ENCODE assay signal across 29 cellular contexts in the genomic region with DNA sequence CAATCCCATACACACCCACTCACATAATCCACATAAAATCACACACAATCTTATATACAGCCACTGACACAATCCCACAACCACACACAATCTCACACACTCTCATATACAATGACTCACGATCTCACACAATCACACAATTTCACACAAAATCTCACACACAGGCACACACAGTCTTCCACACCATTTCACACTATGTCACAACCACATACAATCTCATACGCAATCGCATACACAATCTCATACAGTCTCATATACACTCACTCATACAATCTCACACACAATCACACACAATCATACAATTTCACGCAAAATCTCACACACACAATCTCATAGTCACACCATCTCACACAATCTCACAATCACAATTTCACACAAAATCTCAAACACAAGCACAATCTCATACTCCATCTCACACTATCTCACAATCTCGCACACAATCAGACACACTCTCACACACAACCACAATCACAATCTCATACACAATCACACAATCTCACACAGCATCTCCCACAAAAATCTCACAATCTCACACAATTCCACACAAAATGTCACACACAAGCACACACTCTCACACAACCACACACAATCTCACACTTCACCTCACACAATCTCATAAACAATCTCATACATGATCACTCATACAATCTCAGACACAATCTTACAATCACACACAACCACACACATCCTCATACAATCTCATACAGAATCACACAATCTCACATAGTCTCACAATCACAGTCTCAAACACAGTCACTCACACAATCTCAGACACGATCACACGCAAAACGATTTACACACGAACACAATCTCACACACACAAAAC. TPM values are rescaled to one million over a fixed set of nuclear protein-coding genes. Genes with fewer than 3 reads are reported as not detected.
DNase-seq lines count a peak whose midpoint lies in the region; ATAC-seq, FAIRE-seq and TF ChIP-seq lines count a peak whose summit lies in the region.
"Had no signal": no experiment of that assay in that cellular context is flagged by ENCODE, and none has a peak within 500 bp of the region (broad histone marks: within the 10 kb centered on the region; RNA-seq: fewer than 3 reads in every experiment).

No MANE protein-coding gene starts in this region.

- H3K4me3 ChIP-seq in PC-9 (no peak overlapping the region), small intestine (ENCODE audit: low read depth in 1 of 2, low read length in 2 of 2) (no peak overlapping the region), testis (no peak overlapping the region)
- H3K4me3 ChIP-seq: esophagus muscularis mucosa, heart left ventricle, SJSA1, upper lobe of left lung had no signal

- no peak for ATAC-seq in GM18511 (IDR thresholded peaks at IDR 0.05; ENCODE audit: unreplicated experiment)
- ATAC-seq: heart left ventricle, natural killer cell, sciatic nerve had no signal

- no peaks in the 10 kb centered on the region; the same call in 1 of the 2 replicates for H3F3A ChIP-seq in PC-9 (ENCODE audit: insufficient read depth, low read depth)

- H3K27ac ChIP-seq in PC-9 (no peak overlapping the region), epithelial cell of prostate (peak overlapping the region; percentile 78), small intestine (ENCODE audit: low read depth in 1 of 2, low read length in 1 of 2) (peak overlapping the region; percentile 80 to 82), testis (no peak overlapping the region)
- H3K27ac ChIP-seq: esophagus muscularis mucosa, SJSA1, WERI-Rb-1 had no signal

- no peak for TF ChIP-seq POLR2A in GM12891 (IDR thresholded peaks at IDR 0.05; ENCODE audit: low read depth, low read length)
- TF ChIP-seq POLR2A in testis (IDR thresholded peaks at IDR 0.05): no peak

- no TSS peak for BruUV-seq in PC-9 (replicated peaks; lab: Mats Ljungman, UMichigan)

- no peaks in the 10 kb centered on the region for H4K20me1 ChIP-seq in PC-9 (ENCODE audit: insufficient read depth)

- no peaks in the 10 kb centered on the region for H3K36me3 ChIP-seq in PC-9 (ENCODE audit: low read depth)
- no peaks in the 10 kb centered on the region for H3K36me3 ChIP-seq in small intestine (ENCODE audit: control insufficient read depth in 2 of 2, insufficient read depth in 2 of 2, low read length in 2 of 2)
- no peaks in the 10 kb centered on the region for H3K36me3 ChIP-seq in testis (ENCODE audit: low read depth, missing control alignments)
- H3K36me3 ChIP-seq: esophagus muscularis mucosa, heart left ventricle, SJSA1, upper lobe of left lung, WERI-Rb-1 had no signal

- CTCF ChIA-PET in PC-9 (lab: Charles Lee): no interaction called here

- H3K27me3 ChIP-seq in PC-9 (ENCODE audit: insufficient read depth, low read depth) (no peaks in the 10 kb centered on the region), small intestine (ENCODE audit: control insufficient read depth in 2 of 2, insufficient read depth in 2 of 2, low read length in 2 of 2) (no peaks in the 10 kb centered on the region), testis (no peaks in the 10 kb centered on the region)
- H3K27me3 ChIP-seq: heart left ventricle, upper lobe of left lung had no signal

- H3K9me2 ChIP-seq in PC-9 (ENCODE audit: insufficient read depth): no peaks in the 10 kb centered on the region

- no peaks in the 10 kb centered on the region for H3K79me2 ChIP-seq in PC-9 (ENCODE audit: low read depth)

- DNase-seq in GM12891 (ENCODE audit: insufficient read length, low spot score) (no peak), PC-9 (no peak), epithelial cell of prostate (ENCODE audit: low read depth, low spot score) (no peak), small intestine (no peak), mucosa of gallbladder (ENCODE audit: low spot score) (no peak), testis (no peak), HK-2 (ENCODE audit: unreplicated experiment) (no peak)
- DNase-seq: activated CD4-positive, alpha-beta T cell treated with anti-CD3 and anti-CD28 coated beads for 4 hours; activated effector memory CD4-positive, alpha-beta T cell treated with anti-CD3 and anti-CD28 coated beads, Interleukin-2, amount 50 U/mL, for 16 hours; activated naive CD8-positive, alpha-beta T cell treated with anti-CD3 and anti-CD28 coated beads for 36 hours; AML-193; anterior cingulate cortex; CD4-positive, alpha-beta T cell; endodermal cell; foreskin melanocyte; H9; heart left ventricle; natural killer cell; NCI-H1694 treated with DMSO at 0.1 percent for 48 hours; nucleus accumbens; stimulated activated CD4-positive, alpha-beta T cell treated with anti-CD3 and anti-CD28 coated beads, Interleukin-4, amount 100 ng/mL, for 24 hours; T1000; upper lobe of left lung; WERI-Rb-1 had no signal

- peak overlapping the region; percentile 79; the same call in 1 of the 2 replicates for H3K4me2 ChIP-seq in PC-9

- no peak overlapping the region for H2AFZ ChIP-seq in PC-9

- FAIRE-seq in GM12891 (lab: Jason Lieb, UNC) (peak; percentile 72), small intestine (lab: Jason Lieb, UNC) (no peak)
- FAIRE-seq: D721Med had no signal

- TF ChIP-seq CTCF in PC-9 (conservative IDR thresholded peaks at IDR 0.05) (no peak), testis (IDR thresholded peaks at IDR 0.05) (no peak)

- 65 to 82% (median 69%) methylated on average over 9 of the region's 9 CpGs for WGBS in small intestine, 3 donors
- 93 to 96% methylated on average over 9 of the region's 9 CpGs for WGBS in testis, 2 donors

- no peaks in the 10 kb centered on the region for H3K9me3 ChIP-seq in PC-9 (ENCODE audit: insufficient read depth, low read depth)
- H3K9me3 ChIP-seq in small intestine (ENCODE audit: control insufficient read depth, low read depth): no peaks in the 10 kb centered on the region
- H3K9me3 ChIP-seq in testis: no peaks in the 10 kb centered on the region
- H3K9me3 ChIP-seq: esophagus muscularis mucosa, heart left ventricle, SJSA1, upper lobe of left lung had no signal

- intact Hi-C loops in PC-9 (cut with micrococcal nuclease; ENCODE audit: unreplicated experiment): loop anchor here (5.0 kb wide), 1 partner anchor 46 kb away; no protein-coding TSS in a partner anchor
- intact Hi-C loops in testis (cut with DNase I; ENCODE audit: low total_unique reads): no loop called here

- H3K4me1 ChIP-seq in PC-9 (replicated peaks; ENCODE audit: insufficient read depth): peaks cover 28% of the 10 kb centered on the region
- peaks cover 0 to 6% of the 10 kb centered on the region in 2 donors for H3K4me1 ChIP-seq in small intestine (ENCODE audit: control insufficient read depth in 2 of 2, insufficient read depth in 1 of 2, low read depth in 1 of 2, low read length in 1 of 2)
- H3K4me1 ChIP-seq in testis: peaks cover 7% of the 10 kb centered on the region
- H3K4me1 ChIP-seq: SJSA1 had no signal

- POLR2A ChIA-PET in PC-9 (lab: Charles Lee; ENCODE audit: unreplicated experiment): no interaction called here

TF ChIP-seq in GM12891, 5 proteins besides CTCF, POLR2A, EP300 and RAD21:
- no peak for TF ChIP-seq SPI1 (IDR thresholded peaks at IDR 0.05; ENCODE audit: low read depth, low read length)

RNA-seq across cellular contexts. Expression of gene CASZ1, which starts 18.5 kb away (rescaled TPM):
- 1.3 TPM for polyA plus RNA-seq in GM12891 (2012; ENCODE audit: low read depth, missing spikeins)
- total RNA-seq in PC-9 (2021) (15.2 and 18.9 TPM in 2 replicates), mucosa of gallbladder (72.8 TPM), testis (10 to 100 TPM in 1 of 2 donors, 1 to 10 TPM in 1; 9.4 to 12.3 TPM)
- polyA plus RNA-seq in small intestine (10 to 100 TPM; 13.5 to 23.0 (median 15.4) TPM), testis (ENCODE audit: insufficient read depth, low read depth, low replicate concordance) (10.3 TPM)

Comparison
In these comparisons a context has a peak if more than half of its experiments do, and no peak if none do; other contexts are left out.
1. H3K27ac ChIP-seq: peak in epithelial cell of prostate (single experiment) and small intestine (2 of 2); none in PC-9 (single experiment) and testis (0 of 2).